Comparison of ENCODE assay signal across 8 cellular contexts in genomic region chr19:58474997-58475713, GRCh38. TPM values are rescaled to one million over a fixed set of nuclear protein-coding genes. Genes with fewer than 3 reads are reported as not detected.
DNase-seq lines count a peak whose midpoint lies in the region; ATAC-seq, FAIRE-seq and TF ChIP-seq lines count a peak whose summit lies in the region.

No MANE protein-coding gene starts in this region.

- FAIRE-seq in pancreas (lab: Jason Lieb, UNC): no peak

- peak overlapping the region; percentile 74 for H3K4me3 ChIP-seq in NT2/D1 (ENCODE audit: insufficient read length, low read depth)
- H3K4me3 ChIP-seq in epithelial cell of esophagus (ENCODE audit: low read length): peak overlapping the region; percentile 75
- H3K4me3 ChIP-seq in pancreas: peak overlapping the region; percentile 32 to 67 (median 63)

- H3K27ac Mint-ChIP-seq in activated T-cell treated with anti-CD3 and anti-CD28 coated beads, Interleukin-2, amount 50 U/mL, for 72 hours: no peak overlapping the region

- peak overlapping the region; percentile 95 for H3K9ac ChIP-seq in NT2/D1 (ENCODE audit: insufficient read length, low read depth)

- H3K36me3 ChIP-seq in NT2/D1 (ENCODE audit: insufficient read depth, insufficient read length, low read length) (peaks cover 34% of the 10 kb centered on the region), pancreas (peaks cover 0 to 11% (median 8%) of the 10 kb centered on the region in 3 donors)

- no peaks in the 10 kb centered on the region for H3K9me3 Mint-ChIP-seq in activated T-cell treated with anti-CD3 and anti-CD28 coated beads, Interleukin-2, amount 50 U/mL, for 72 hours

- no peaks in the 10 kb centered on the region for H3K27me3 Mint-ChIP-seq in activated T-cell treated with anti-CD3 and anti-CD28 coated beads, Interleukin-2, amount 50 U/mL, for 72 hours (ENCODE audit: low read depth)

- 21 to 23% methylated on average over 27 of the region's 27 CpGs for WGBS in pancreas, 2 donors

- TF ChIP-seq CTCF in epithelial cell of esophagus (IDR thresholded peaks at IDR 0.05; ENCODE audit: insufficient read depth, low read depth, low read length, missing control alignments) (no peak), pancreas (IDR thresholded peaks at IDR 0.05) (no peak)

- peak overlapping the region; percentile 92 to 95 for H3K4me3 Mint-ChIP-seq in activated T-cell treated with anti-CD3 and anti-CD28 coated beads, Interleukin-2, amount 50 U/mL, for 72 hours

- H3K36me3 Mint-ChIP-seq in activated T-cell treated with anti-CD3 and anti-CD28 coated beads, Interleukin-2, amount 50 U/mL, for 72 hours (ENCODE audit: insufficient read depth in 2 of 2): peaks cover 3% of the 10 kb centered on the region in 2 donors

- H3K9me3 ChIP-seq in NT2/D1 (ENCODE audit: insufficient read depth, low read length): no peaks in the 10 kb centered on the region
- no peaks in the 10 kb centered on the region for H3K9me3 ChIP-seq in pancreas

- peaks cover 33% of the 10 kb centered on the region for H3K4me1 Mint-ChIP-seq in activated T-cell treated with anti-CD3 and anti-CD28 coated beads, Interleukin-2, amount 50 U/mL, for 72 hours (ENCODE audit: low read depth)

- H3K27me3 ChIP-seq in NT2/D1 (ENCODE audit: insufficient read depth, insufficient read length) (no peaks in the 10 kb centered on the region), pancreas (no peaks in the 10 kb centered on the region)

- DNase-seq in activated T-cell treated with anti-CD3 and anti-CD28 coated beads, Interleukin-2, amount 50 U/mL, for 72 hours: no peak
- no peak for DNase-seq in activated T-cell treated with anti-CD3 and anti-CD28 coated beads, Interleukin-2, amount 50 U/mL, for 1 hour
- DNase-seq in NT2/D1 (ENCODE audit: low read depth, low spot score) (no peak), epithelial cell of esophagus (ENCODE audit: low read depth) (no peak), pancreas (no peak), NCI-H1930 (lab: John Stamatoyannopoulos, UW) (no peak), DMS79 treated with DMSO at 0.1 percent for 48 hours (lab: John Stamatoyannopoulos, UW) (no peak), germinal center (ENCODE audit: low spot score) (no peak)

- H3K27ac ChIP-seq in pancreas: peak overlapping the region; percentile 84 to 89 (median 86)

- intact Hi-C loops in pancreas (cut with DNase I): no loop called here

- H3K4me1 ChIP-seq in NT2/D1 (ENCODE audit: insufficient read depth, insufficient read length): peaks cover 9% of the 10 kb centered on the region
- H3K4me1 ChIP-seq in pancreas: peaks cover 0 to 10% (median 0%) of the 10 kb centered on the region in 3 donors

- ATAC-seq in activated T-cell treated with anti-CD3 and anti-CD28 coated beads, Interleukin-2, amount 50 U/mL, for 72 hours (replicated peaks in 1 of 2): peak; percentile 9 to 11
- ATAC-seq in pancreas: no peak

RNA-seq across cellular contexts. Expression of gene ZNF446, which starts 1.0 kb away (rescaled TPM):
- 1 to 10 TPM; 8.5 TPM for total RNA-seq in activated T-cell treated with anti-CD3 and anti-CD28 coated beads, Interleukin-2, amount 50 U/mL, for 72 hours
- total RNA-seq in pancreas: 1 to 10 TPM; 4.4 to 6.6 (median 5.1) TPM
- polyA plus RNA-seq in pancreas: 10 to 100 TPM; 19.9 to 23.6 TPM

RNA-seq across cellular contexts. Expression of gene ZNF324, which starts 8.3 kb away (rescaled TPM):
- total RNA-seq in activated T-cell treated with anti-CD3 and anti-CD28 coated beads, Interleukin-2, amount 50 U/mL, for 72 hours: 1 to 10 TPM; 8.2 to 8.4 TPM
- 1 to 10 TPM; 4.2 to 7.3 (median 6.3) TPM for total RNA-seq in pancreas
- 1 to 10 TPM; 3.5 to 5.5 TPM for polyA plus RNA-seq in pancreas

RNA-seq across cellular contexts. Expression of gene ZNF324B, which starts 23.7 kb away (rescaled TPM):
- total RNA-seq in activated T-cell treated with anti-CD3 and anti-CD28 coated beads, Interleukin-2, amount 50 U/mL, for 72 hours: 1 to 10 TPM; 7.7 TPM
- 1 to 10 TPM; 3.5 to 5.6 (median 4.2) TPM for total RNA-seq in pancreas
- 1 to 10 TPM; 3.0 to 4.5 TPM for polyA plus RNA-seq in pancreas

RNA-seq across cellular contexts. Expression of gene ZNF132, which starts 35.2 kb away (rescaled TPM):
- total RNA-seq in activated T-cell treated with anti-CD3 and anti-CD28 coated beads, Interleukin-2, amount 50 U/mL, for 72 hours: 1 to 10 TPM; 2.6 to 3.5 TPM
- 1 to 10 TPM; 1.4 to 6.1 (median 2.1) TPM for total RNA-seq in pancreas
- 1 to 10 TPM; 1.1 to 2.0 TPM for polyA plus RNA-seq in pancreas

RNA-seq across cellular contexts. Expression of gene SLC27A5, which starts 36.6 kb away (rescaled TPM):
- total RNA-seq in activated T-cell treated with anti-CD3 and anti-CD28 coated beads, Interleukin-2, amount 50 U/mL, for 72 hours: 10 to 100 TPM; 12.8 to 17.7 TPM
- total RNA-seq in pancreas: 1 to 10 TPM; 3.0 to 6.7 (median 5.0) TPM
- 10 to 100 TPM; 12.8 to 15.6 TPM for polyA plus RNA-seq in pancreas

Comparison
In these comparisons a context has a peak if more than half of its experiments do, and no peak if none do; other contexts are left out.
1. ATAC-seq: peak in activated T-cell treated with anti-CD3 and anti-CD28 coated beads, Interleukin-2, amount 50 U/mL, for 72 hours (2 of 2); none in pancreas (0 of 4).
2. Peak in every context shown above with its lines, with median percentiles within 50 percentile points of each other: H3K4me3 ChIP-seq.